In the genomic region with DNA sequence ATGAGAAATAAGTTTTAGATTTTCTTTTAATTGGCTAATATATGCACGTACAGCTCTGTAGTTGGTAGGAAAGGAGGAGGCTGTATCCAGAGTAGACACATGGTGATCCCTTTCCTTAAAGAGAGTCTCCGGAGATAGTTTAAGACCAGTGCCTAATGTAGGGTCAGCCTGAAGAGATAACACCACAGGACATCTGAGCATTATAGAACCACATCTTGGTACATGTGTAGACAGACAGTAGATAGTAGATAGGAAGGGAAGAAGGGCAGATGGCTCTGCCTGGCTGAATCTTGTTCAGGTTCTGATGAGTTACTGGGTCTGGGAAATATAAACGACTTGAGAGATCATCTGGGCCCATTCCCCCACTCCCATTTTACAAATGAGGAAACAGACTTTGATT, we compare ENCODE assay signal across 13 cellular contexts. TPM values are rescaled to one million over a fixed set of nuclear protein-coding genes. Genes with fewer than 3 reads are reported as not detected.
A peak's percentile ranks its signal among the peaks of the same experiment; 100 is the strongest.
DNase-seq lines count a peak whose midpoint lies in the region; ATAC-seq and TF ChIP-seq lines count a peak whose summit lies in the region.
"Had no signal": no experiment of that assay in that cellular context is flagged by ENCODE, and none has a peak within 500 bp of the region (broad histone marks: within the 10 kb centered on the region; RNA-seq: fewer than 3 reads in every experiment).

No MANE protein-coding gene starts in this region.

- peak overlapping the region; percentile 42 for H3K27ac Mint-ChIP-seq in T-helper 2 cell treated with Interferon-gamma antibody and Interleukin-4, amounts not matched to agents 5 μg/mL and 100 μg/mL, for 36 hours

- peaks cover 22% of the 10 kb centered on the region for H3K36me3 Mint-ChIP-seq in T-helper 2 cell treated with Interferon-gamma antibody and Interleukin-4, amounts not matched to agents 5 μg/mL and 100 μg/mL, for 36 hours (ENCODE audit: low read depth)

- H3K9me3 ChIP-seq in lower lobe of right lung: no peaks in the 10 kb centered on the region
- no peaks in the 10 kb centered on the region for H3K9me3 ChIP-seq in subcutaneous abdominal adipose tissue (ENCODE audit: control insufficient read depth in 5 of 5, low read length in 5 of 5)

- no peaks in the 10 kb centered on the region for H3K27me3 Mint-ChIP-seq in T-helper 2 cell treated with Interferon-gamma antibody and Interleukin-4, amounts not matched to agents 5 μg/mL and 100 μg/mL, for 36 hours (ENCODE audit: low read depth)

- H3K4me3 Mint-ChIP-seq in T-helper 2 cell treated with Interferon-gamma antibody and Interleukin-4, amounts not matched to agents 5 μg/mL and 100 μg/mL, for 36 hours: no peak overlapping the region

- peaks cover 24% of the 10 kb centered on the region for H3K4me1 Mint-ChIP-seq in T-helper 2 cell treated with Interferon-gamma antibody and Interleukin-4, amounts not matched to agents 5 μg/mL and 100 μg/mL, for 36 hours (ENCODE audit: low read depth)

- H3K27me3 ChIP-seq in lower lobe of right lung (ENCODE audit: low read depth): no peaks in the 10 kb centered on the region
- no peaks in the 10 kb centered on the region for H3K27me3 ChIP-seq in subcutaneous abdominal adipose tissue (ENCODE audit: control insufficient read depth in 5 of 5, insufficient read depth in 4 of 5, low read length in 5 of 5)

- H3K36me3 ChIP-seq in lower lobe of right lung: peaks cover 6% of the 10 kb centered on the region
- H3K36me3 ChIP-seq in subcutaneous abdominal adipose tissue (ENCODE audit: control insufficient read depth in 5 of 5, insufficient read depth in 5 of 5, low read length in 5 of 5): no peaks in the 10 kb centered on the region

- intact Hi-C loops in lower lobe of right lung (cut with DNase I): no loop called here

- H3K4me3 ChIP-seq in lower lobe of right lung (no peak overlapping the region), subcutaneous abdominal adipose tissue (ENCODE audit: low read depth in 1 of 5, low read length in 5 of 5) (no peak overlapping the region)

- no peak overlapping the region for H3K9ac ChIP-seq in subcutaneous abdominal adipose tissue (ENCODE audit: low read length in 5 of 5)

- ATAC-seq in lower lobe of right lung (no peak), HG03039 (IDR thresholded peaks at IDR 0.05; ENCODE audit: unreplicated experiment) (no peak), GM19351 (IDR thresholded peaks at IDR 0.05; ENCODE audit: unreplicated experiment) (no peak)
- ATAC-seq: activated CD4-positive, CD25-positive, alpha-beta regulatory T cell treated with anti-CD3 and anti-CD28 coated beads, Interleukin-2, amount 50 U/mL, for 24 hours had no signal

- peak overlapping the region; percentile 86 for H3K27ac ChIP-seq in VCaP
- peak overlapping the region; percentile 49 for H3K27ac ChIP-seq in lower lobe of right lung
- peak overlapping the region; percentile 39 for H3K27ac ChIP-seq in subcutaneous abdominal adipose tissue (ENCODE audit: low read depth, low read length)
- H3K27ac ChIP-seq: 22Rv1 had no signal

- TF ChIP-seq CTCF in VCaP (conservative IDR thresholded peaks at IDR 0.05) (no peak), lower lobe of right lung (IDR thresholded peaks at IDR 0.05) (no peak)

- H3K4me1 ChIP-seq in lower lobe of right lung: peaks cover 93% of the 10 kb centered on the region
- H3K4me1 ChIP-seq in subcutaneous abdominal adipose tissue (ENCODE audit: control insufficient read depth in 5 of 5, insufficient read depth in 5 of 5, low read length in 5 of 5): peaks cover 5 to 70% (median 41%) of the 10 kb centered on the region in 5 donors

- H3K9me3 Mint-ChIP-seq in T-helper 2 cell treated with Interferon-gamma antibody and Interleukin-4, amounts not matched to agents 5 μg/mL and 100 μg/mL, for 36 hours: no peaks in the 10 kb centered on the region

- no peak for DNase-seq in T-helper 2 cell treated with Interferon-gamma antibody and Interleukin-4, amounts not matched to agents 5 μg/mL and 100 μg/mL, for 36 hours (ENCODE audit: low spot score)
- DNase-seq in T-helper 2 cell: no peak
- DNase-seq in lower lobe of right lung: no peak
- no peak for DNase-seq in hypothalamus (lab: John Stamatoyannopoulos, UW)
- DNase-seq: activated gamma-delta T cell treated with Interleukin-2 at 50 U/mL for 16 hours; occipital lobe; stimulated activated naive CD4-positive, alpha-beta T cell had no signal

RNA-seq across cellular contexts. Expression of a gene that starts 18.5 kb away (rescaled TPM):
- 91.2 TPM for total RNA-seq in lower lobe of right lung
